Comparison of ENCODE assay signal across 13 cellular contexts in the genomic region with DNA sequence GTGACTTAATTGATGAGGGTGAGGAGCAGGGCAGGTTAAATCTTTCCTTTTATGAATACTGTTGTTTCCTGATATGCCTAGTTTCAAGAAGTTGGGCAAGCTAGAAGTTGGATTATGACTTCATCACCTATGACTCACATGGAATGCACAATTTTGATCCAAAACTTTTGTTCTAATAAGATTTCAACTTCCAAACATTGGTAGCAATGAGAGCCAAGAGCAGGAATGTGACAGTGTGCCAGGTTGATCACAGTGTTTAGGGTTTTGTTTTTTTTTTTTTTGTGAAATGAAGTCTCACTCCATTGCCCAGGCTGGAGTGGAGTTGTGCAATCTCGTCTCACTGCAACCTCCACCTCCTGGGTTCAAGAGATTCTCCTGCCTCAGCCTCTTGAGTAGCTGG.
DNase-seq lines count a peak whose midpoint lies in the region; ATAC-seq and TF ChIP-seq lines count a peak whose summit lies in the region.
"Had no signal": no experiment of that assay in that cellular context is flagged by ENCODE, and none has a peak within 500 bp of the region (broad histone marks: within the 10 kb centered on the region; RNA-seq: fewer than 3 reads in every experiment).

No MANE protein-coding gene starts in this region.

- peak; percentile 78 for DNase-seq in AG09309 (ENCODE audit: low read depth)
- DNase-seq in NCI-H226 = peak; percentile 36
- peak; percentile 76 for DNase-seq in epithelial cell of esophagus (ENCODE audit: low read depth)
- peak; percentile 38 for DNase-seq in myocyte (ENCODE audit: low read depth)
- no peak for DNase-seq in NCI-H1694 treated with DMSO at 0.1 percent for 48 hours (lab: John Stamatoyannopoulos, UW)
- no peak for DNase-seq in cortex of kidney (lab: John Stamatoyannopoulos, UW)
- DNase-seq in NCI-H345 (lab: John Stamatoyannopoulos, UW) = no peak
- DNase-seq: activated B cell treated with CpG ODN at 0.5 μM for 24 hours; NCI-H2107; stimulated activated CD4-positive, alpha-beta T cell treated with anti-CD3 and anti-CD28 coated beads, Interleukin-12 subunit alpha, Interleukin-12 subunit beta, amount 100 ng/mL, for 4 hours had no signal

- H3K4me3 ChIP-seq in AG09309 (ENCODE audit: control insufficient read depth, low read depth, low read length) (no peak overlapping the region), epithelial cell of esophagus (ENCODE audit: low read length) (no peak overlapping the region)
- H3K4me3 ChIP-seq: BLaER1 treated with 17β-estradiol and CSF1 and Interleukin-3, amounts not matched to agents 10 nM and 100 nM; GM23338 had no signal

- TF ChIP-seq CTCF in AG09309 (IDR thresholded peaks at IDR 0.05; ENCODE audit: control insufficient read depth, insufficient read depth, low read depth, low read length, missing control alignments) (no peak), epithelial cell of esophagus (IDR thresholded peaks at IDR 0.05; ENCODE audit: insufficient read depth, low read depth, low read length, missing control alignments) (no peak)

- no peak for ATAC-seq in HG03196 (IDR thresholded peaks at IDR 0.05; ENCODE audit: unreplicated experiment)
- ATAC-seq: GM23338 had no signal

Comparison
In these comparisons a context has a peak if more than half of its experiments do, and no peak if none do; other contexts are left out.
1. DNase-seq: peak in AG09309 (single experiment), NCI-H226 (single experiment), epithelial cell of esophagus (single experiment) and myocyte (single experiment); none in NCI-H1694 treated with DMSO at 0.1 percent for 48 hours (single experiment), cortex of kidney (single experiment) and NCI-H345 (single experiment).